ENCODE assay signal across 8 cellular contexts in genomic region chr12:121812320-121812871, GRCh38. TPM values are rescaled to one million over a fixed set of nuclear protein-coding genes. Genes with fewer than 3 reads are reported as not detected.
DNase-seq lines count a peak whose midpoint lies in the region; ATAC-seq and TF ChIP-seq lines count a peak whose summit lies in the region.

No MANE protein-coding gene starts in this region.

- CTCF ChIA-PET in HEK293 (lab: Yijun Ruan, JAX), result interaction anchor here (0.6 to 15.1 kb wide), 25 partner anchors 8 to 115 kb away, joined by 3 to 393 read pairs (median 5); partner anchors contain the start of gene RHOF

- no peak for TF ChIP-seq CTCF in HEK293 (tag by site-specific recombination; IDR thresholded peaks at IDR 0.05)
- TF ChIP-seq CTCF in choroid plexus epithelial cell (conservative IDR thresholded peaks at IDR 0.05; ENCODE audit: low read depth, low read length), result peak; percentile 18

- no peaks in the 10 kb centered on the region for H3K9me3 ChIP-seq in HEK293 (ENCODE audit: control insufficient read depth, insufficient read depth, low read depth, low read length)

- H3K36me3 ChIP-seq in HEK293 (ENCODE audit: control insufficient read depth in 2 of 2, insufficient read depth in 1 of 2, low read length in 2 of 2), result peaks cover 21 to 88% of the 10 kb centered on the region in 2 experiments

- H3K4me3 ChIP-seq in HEK293 (ENCODE audit: low read depth, low read length), result peak overlapping the region; percentile 20
- H3K4me3 ChIP-seq in choroid plexus epithelial cell (ENCODE audit: low read depth, low read length), result peak overlapping the region; percentile 67

- peaks cover 5% of the 10 kb centered on the region; the same call in 1 of the 2 replicates for H3K4me1 ChIP-seq in HEK293 (ENCODE audit: control insufficient read depth, insufficient read depth, low read length)

- DNase-seq in Daoy (ENCODE audit: low read depth), result peak; percentile 46
- DNase-seq in RKO (ENCODE audit: low spot score), result peak; percentile 78
- DNase-seq in choroid plexus epithelial cell (ENCODE audit: low read depth), result peak; percentile 84
- DNase-seq in kidney tubule cell (ENCODE audit: low spot score), result peak; percentile 76
- peak; percentile 74 for DNase-seq in stimulated activated CD8-positive, alpha-beta memory T cell treated with anti-CD3 and anti-CD28 coated beads, Interleukin-4, amount 100 ng/mL, for 48 hours

- POLR2A ChIA-PET in HEK293 (lab: Yijun Ruan, JAX), result interaction anchor here (1.4 to 7.5 kb wide), 4 partner anchors 10 to 76 kb away, joined by 3 to 165 read pairs (median 15); partner anchors contain the start of genes PSMD9 and RHOF

- ATAC-seq in HG02973 (IDR thresholded peaks at IDR 0.05; ENCODE audit: unreplicated experiment) (no peak), HG03565 (IDR thresholded peaks at IDR 0.05; ENCODE audit: unreplicated experiment) (no peak)

- H3K27ac ChIP-seq in HEK293 (ENCODE audit: extremely low read depth, low read depth, low read length), result peak overlapping the region; percentile 34; the same call in 1 of the 2 replicates

TF ChIP-seq in HEK293, 187 proteins besides CTCF, POLR2A, EP300 and RAD21 (continues in another document):
- TF ChIP-seq SP2 (tag by site-specific recombination; IDR thresholded peaks at IDR 0.05), result peak; percentile 27; the same call in 1 of the 2 replicates
- peak; percentile 75 for TF ChIP-seq ZBTB8A (tag by site-specific recombination; IDR thresholded peaks at IDR 0.05)
- no peak for TF ChIP-seq ZNF155 (tag by site-specific recombination; IDR thresholded peaks at IDR 0.05)
- TF ChIP-seq KLF10 (tag by site-specific recombination; IDR thresholded peaks at IDR 0.05), result 0 out of 2 replicates have a peak, but pooled peaks have one; percentile 50
- no peak for TF ChIP-seq ZNF558 (tag by site-specific recombination; IDR thresholded peaks at IDR 0.05)
- 0 out of 2 replicates have a peak, but pooled peaks have one; percentile 14 for TF ChIP-seq SP7 (tag by site-specific recombination; IDR thresholded peaks at IDR 0.05)
- TF ChIP-seq MYNN (tag by site-specific recombination; IDR thresholded peaks at IDR 0.05; ENCODE audit: borderline replicate concordance), result no peak
- 0 out of 2 replicates have a peak, but pooled peaks have one; percentile 38 for TF ChIP-seq ZNF785 (tag by site-specific recombination; IDR thresholded peaks at IDR 0.05)
- 0 out of 2 replicates have a peak, but pooled peaks have one; percentile 15 for TF ChIP-seq PRDM4 (tag by site-specific recombination; IDR thresholded peaks at IDR 0.05)
- TF ChIP-seq, protein P1, sequence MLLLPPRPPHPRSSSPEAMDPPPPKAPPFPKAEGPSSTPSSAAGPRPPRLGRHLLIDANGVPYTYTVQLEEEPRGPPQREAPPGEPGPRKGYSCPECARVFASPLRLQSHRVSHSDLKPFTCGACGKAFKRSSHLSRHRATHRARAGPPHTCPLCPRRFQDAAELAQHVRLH (tag by site-specific recombination; IDR thresholded peaks at IDR 0.05), result 0 out of 2 replicates have a peak, but pooled peaks have one; percentile 38
- no peak for TF ChIP-seq EGR2 (tag by site-specific recombination; IDR thresholded peaks at IDR 0.05; ENCODE audit: low read depth)
- TF ChIP-seq, protein P2, sequence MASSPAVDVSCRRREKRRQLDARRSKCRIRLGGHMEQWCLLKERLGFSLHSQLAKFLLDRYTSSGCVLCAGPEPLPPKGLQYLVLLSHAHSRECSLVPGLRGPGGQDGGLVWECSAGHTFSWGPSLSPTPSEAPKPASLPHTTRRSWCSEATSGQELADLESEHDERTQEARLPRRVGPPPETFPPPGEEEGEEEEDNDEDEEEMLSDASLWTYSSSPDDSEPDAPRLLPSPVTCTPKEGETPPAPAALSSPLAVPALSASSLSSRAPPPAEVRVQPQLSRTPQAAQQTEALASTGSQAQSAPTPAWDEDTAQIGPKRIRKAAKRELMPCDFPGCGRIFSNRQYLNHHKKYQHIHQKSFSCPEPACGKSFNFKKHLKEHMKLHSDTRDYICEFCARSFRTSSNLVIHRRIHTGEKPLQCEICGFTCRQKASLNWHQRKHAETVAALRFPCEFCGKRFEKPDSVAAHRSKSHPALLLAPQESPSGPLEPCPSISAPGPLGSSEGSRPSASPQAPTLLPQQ (tag by site-specific recombination; IDR thresholded peaks at IDR 0.05), result peak; percentile 39; the same call in 1 of the 2 replicates
- no peak for TF ChIP-seq ZBTB20 (tag by site-specific recombination; IDR thresholded peaks at IDR 0.05)
- TF ChIP-seq ZBTB26 (tag by site-specific recombination; optimal IDR thresholded peaks at IDR 0.05), result peak; percentile 34
- TF ChIP-seq, protein P3, sequence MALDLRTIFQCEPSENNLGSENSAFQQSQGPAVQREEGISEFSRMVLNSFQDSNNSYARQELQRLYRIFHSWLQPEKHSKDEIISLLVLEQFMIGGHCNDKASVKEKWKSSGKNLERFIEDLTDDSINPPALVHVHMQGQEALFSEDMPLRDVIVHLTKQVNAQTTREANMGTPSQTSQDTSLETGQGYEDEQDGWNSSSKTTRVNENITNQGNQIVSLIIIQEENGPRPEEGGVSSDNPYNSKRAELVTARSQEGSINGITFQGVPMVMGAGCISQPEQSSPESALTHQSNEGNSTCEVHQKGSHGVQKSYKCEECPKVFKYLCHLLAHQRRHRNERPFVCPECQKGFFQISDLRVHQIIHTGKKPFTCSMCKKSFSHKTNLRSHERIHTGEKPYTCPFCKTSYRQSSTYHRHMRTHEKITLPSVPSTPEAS (tag by site-specific recombination; IDR thresholded peaks at IDR 0.05), result 0 out of 2 replicates have a peak, but pooled peaks have one; percentile 18
- peak; percentile 89 for TF ChIP-seq ZNF24 (tag by site-specific recombination; IDR thresholded peaks at IDR 0.05)
- TF ChIP-seq ZNF175 (tag by site-specific recombination; IDR thresholded peaks at IDR 0.05), result no peak
- TF ChIP-seq ZNF19 (tag by site-specific recombination; IDR thresholded peaks at IDR 0.05; ENCODE audit: low read depth), result no peak
- TF ChIP-seq, protein P4, sequence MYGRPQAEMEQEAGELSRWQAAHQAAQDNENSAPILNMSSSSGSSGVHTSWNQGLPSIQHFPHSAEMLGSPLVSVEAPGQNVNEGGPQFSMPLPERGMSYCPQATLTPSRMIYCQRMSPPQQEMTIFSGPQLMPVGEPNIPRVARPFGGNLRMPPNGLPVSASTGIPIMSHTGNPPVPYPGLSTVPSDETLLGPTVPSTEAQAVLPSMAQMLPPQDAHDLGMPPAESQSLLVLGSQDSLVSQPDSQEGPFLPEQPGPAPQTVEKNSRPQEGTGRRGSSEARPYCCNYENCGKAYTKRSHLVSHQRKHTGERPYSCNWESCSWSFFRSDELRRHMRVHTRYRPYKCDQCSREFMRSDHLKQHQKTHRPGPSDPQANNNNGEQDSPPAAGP (tag by site-specific recombination; IDR thresholded peaks at IDR 0.05), result no peak
- no peak for TF ChIP-seq IKZF3 (tag by site-specific recombination; IDR thresholded peaks at IDR 0.05)
- TF ChIP-seq ZNF768 (tag by site-specific recombination; IDR thresholded peaks at IDR 0.05), result peak; percentile 74; the same call in 1 of the 2 replicates
- TF ChIP-seq ZNF639 (tag by site-specific recombination; IDR thresholded peaks at IDR 0.05), result no peak
- no peak for TF ChIP-seq ZNF266 (tag by site-specific recombination; IDR thresholded peaks at IDR 0.05; ENCODE audit: low read depth)

RNA-seq across cellular contexts. Expression of gene SETD1B, which starts 8.6 kb away (rescaled TPM):
- 2.3 and 2.6 TPM in 2 replicates for total RNA-seq in Daoy (2014; rRNA removed; shearing (Covaris generic))

RNA-seq across cellular contexts. Expression of gene RHOF, which starts 18.9 kb away (rescaled TPM):
- total RNA-seq in Daoy (2014; rRNA removed; shearing (Covaris generic)), result 16.1 and 19.1 TPM in 2 replicates

RNA-seq across cellular contexts. Expression of gene HPD, which starts 46.3 kb away (rescaled TPM):
- not detected in 2 replicates for total RNA-seq in Daoy (2014; rRNA removed; shearing (Covaris generic))
